8 cellular contexts compared by ENCODE assay signal in genomic region chr3:16448691-16449090, GRCh38.
DNase-seq lines count a peak whose midpoint lies in the region; ATAC-seq and TF ChIP-seq lines count a peak whose summit lies in the region.

No MANE protein-coding gene starts in this region.

- no peak overlapping the region for H3K4me3 ChIP-seq in rectal smooth muscle tissue (ENCODE audit: low read length)

- ATAC-seq in activated CD4-positive, CD25-positive, alpha-beta regulatory T cell treated with anti-CD3 and anti-CD28 coated beads, Interleukin-2, amount 50 U/mL, for 24 hours: peak; percentile 76 to 85
- ATAC-seq in SK-N-SH treated with all-trans-retinoic acid at 6 μM for 48 hours: peak; percentile 95
- ATAC-seq in GM21717 (IDR thresholded peaks at IDR 0.05; ENCODE audit: unreplicated experiment): no peak

- no peaks in the 10 kb centered on the region for H3K27me3 ChIP-seq in rectal smooth muscle tissue (ENCODE audit: control insufficient read depth, insufficient read depth, low read length)

- peaks cover 2% of the 10 kb centered on the region for H3K4me1 ChIP-seq in rectal smooth muscle tissue (ENCODE audit: control insufficient read depth, insufficient read depth, low read length)

- DNase-seq in activated CD4-positive, CD25-positive, alpha-beta regulatory T cell (lab: John Stamatoyannopoulos, UW): no peak
- peak; percentile 78 for DNase-seq in foreskin melanocyte
- no peak for DNase-seq in effector CD4-positive, alpha-beta T cell
- no peak for DNase-seq in NCI-H524 treated with DMSO at 0.1 percent for 48 hours (lab: John Stamatoyannopoulos, UW)

- no peak overlapping the region for H3K9ac ChIP-seq in rectal smooth muscle tissue (ENCODE audit: low read length)

- no peaks in the 10 kb centered on the region for H3K36me3 ChIP-seq in rectal smooth muscle tissue (ENCODE audit: control insufficient read depth, insufficient read depth, low read length)

- peak overlapping the region; percentile 12 for H3K27ac ChIP-seq in rectal smooth muscle tissue (ENCODE audit: low read depth, low read length)

TF ChIP-seq in SK-N-SH treated with all-trans-retinoic acid at 6 μM for 48 hours, 23 proteins besides CTCF, POLR2A, EP300 and RAD21:
- TF ChIP-seq PATZ1 (CRISPR knock-in tag; IDR thresholded peaks at IDR 0.05; ENCODE audit: borderline replicate concordance) (no peak), ISL1 (CRISPR knock-in tag; IDR thresholded peaks at IDR 0.05) (peak; percentile 60)
TF ChIP-seq in SK-N-SH treated with all-trans-retinoic acid at 6 μM for 48 hours: peak in this region for 1.
